ENCODE assay signal across 27 cellular contexts in genomic region chr4:7025040-7025602, GRCh38.
"Had no signal": no experiment of that assay in that cellular context is flagged by ENCODE, and none has a peak within 500 bp of the region (broad histone marks: within the 10 kb centered on the region; RNA-seq: fewer than 3 reads in every experiment).

No MANE protein-coding gene starts in this region.

- H3K27ac Mint-ChIP-seq: activated B cell treated with CpG ODN at 0.5 μM for 24 hours; activated CD4-positive, alpha-beta memory T cell treated with anti-CD3 and anti-CD28 coated beads for 36 hours; activated CD4-positive, alpha-beta T cell treated with anti-CD3 and anti-CD28 coated beads, Interleukin-2, amount 10 ng/mL, durations not matched to agents 7 days and 5 days; activated naive CD8-positive, alpha-beta T cell had no signal

- H3K4me2 ChIP-seq: SK-N-SH had no signal

- H3K4me3 Mint-ChIP-seq: activated B cell treated with CpG ODN at 0.5 μM for 24 hours; activated CD4-positive, alpha-beta memory T cell treated with anti-CD3 and anti-CD28 coated beads for 36 hours; activated CD4-positive, alpha-beta T cell treated with anti-CD3 and anti-CD28 coated beads, Interleukin-2, amount 10 ng/mL, durations not matched to agents 7 days and 5 days; activated naive CD8-positive, alpha-beta T cell; activated T-cell treated with anti-CD3 and anti-CD28 coated beads, Interleukin-2, amount 50 U/mL, for 4 hours had no signal

- H3K9ac ChIP-seq: SK-N-SH had no signal

- H3K4me1 ChIP-seq: SJCRH30 had no signal

- H3K4me3 ChIP-seq: cardiac muscle cell, MG63, SJCRH30 had no signal

- H3K36me3 ChIP-seq: MG63 had no signal

- H3K27me3 Mint-ChIP-seq: activated B cell treated with CpG ODN at 0.5 μM for 24 hours; activated CD4-positive, alpha-beta memory T cell treated with anti-CD3 and anti-CD28 coated beads for 36 hours; activated CD4-positive, alpha-beta T cell treated with anti-CD3 and anti-CD28 coated beads, Interleukin-2, amount 10 ng/mL, durations not matched to agents 7 days and 5 days; activated naive CD8-positive, alpha-beta T cell had no signal

- H3K27ac ChIP-seq: brain microvascular endothelial cell, cardiac muscle cell, SJCRH30 had no signal

- H3K27me3 ChIP-seq: brain microvascular endothelial cell, cardiac muscle cell, MG63, SJCRH30 had no signal

- ATAC-seq: activated T-cell treated with anti-CD3 and anti-CD28 coated beads, Interleukin-2, amount 50 U/mL, for 4 hours had no signal

- H3K9me3 Mint-ChIP-seq: activated B cell treated with CpG ODN at 0.5 μM for 24 hours; activated CD4-positive, alpha-beta memory T cell treated with anti-CD3 and anti-CD28 coated beads for 36 hours; activated CD4-positive, alpha-beta T cell treated with anti-CD3 and anti-CD28 coated beads, Interleukin-2, amount 10 ng/mL, durations not matched to agents 7 days and 5 days; activated T-cell treated with anti-CD3 and anti-CD28 coated beads, Interleukin-2, amount 50 U/mL, for 4 hours had no signal

- H3K9me3 ChIP-seq: MG63, SJCRH30, SK-N-SH had no signal

- DNase-seq: activated B cell treated with CpG ODN at 0.5 μM for 24 hours; activated CD4-positive, alpha-beta memory T cell treated with anti-CD3 and anti-CD28 coated beads for 36 hours; activated CD4-positive, alpha-beta T cell treated with anti-CD3 and anti-CD28 coated beads for 1 hour; activated CD4-positive, alpha-beta T cell treated with anti-CD3 and anti-CD28 coated beads, Interleukin-2, amount 10 ng/mL, durations not matched to agents 7 days and 5 days; activated CD8-positive, alpha-beta memory T cell treated with anti-CD3 and anti-CD28 coated beads for 24 hours; activated effector memory CD4-positive, alpha-beta T cell treated with anti-CD3 and anti-CD28 coated beads, Interleukin-2, amount 50 U/mL, for 16 hours; activated naive CD4-positive, alpha-beta T cell treated with Interleukin-2 at 50 U/mL for 16 hours; activated T-cell treated with anti-CD3 and anti-CD28 coated beads, Interleukin-2, amount 50 U/mL, for 4 hours; amygdala; brain microvascular endothelial cell; MG63; MV-4-11; NCI-H1092 treated with DMSO at 0.1 percent for 48 hours; NCI-H1417 treated with DMSO at 0.1 percent for 48 hours; NCI-H1694; NCI-H2029; NCI-H2107; NCI-H2171 treated with DMSO at 0.1 percent for 48 hours; NCI-H226; NCI-H526 treated with DMSO at 0.1 percent for 48 hours; NCI-H82; Right ventricle myocardium superior; SJCRH30; SK-N-SH; T-helper 1 cell had no signal
